Comparison of ENCODE assay signal across 19 cellular contexts in genomic region chr3:195931582-195932273, GRCh38.
"Had no signal": no experiment of that assay in that cellular context is flagged by ENCODE, and none has a peak within 500 bp of the region (broad histone marks: within the 10 kb centered on the region; RNA-seq: fewer than 3 reads in every experiment).

No MANE protein-coding gene starts in this region.

- H3K27me3 ChIP-seq: colonic mucosa, heart left ventricle, ovary had no signal

- H3K27ac Mint-ChIP-seq: activated CD8-positive, alpha-beta memory T cell treated with anti-CD3 and anti-CD28 coated beads, Interleukin-2, amount 10 ng/mL, durations not matched to agents 7 days and 5 days; activated naive CD4-positive, alpha-beta T cell treated with anti-CD3 and anti-CD28 coated beads, Interleukin-2, amount 50 U/mL, for 72 hours; T-cell had no signal

- H3K4me3 ChIP-seq: colonic mucosa, heart left ventricle, lower lobe of right lung, ovary had no signal

- H3K4me1 ChIP-seq: colonic mucosa, heart left ventricle, lower lobe of right lung had no signal

- H3K36me3 ChIP-seq: colonic mucosa, heart left ventricle, lower lobe of right lung, ovary had no signal

- H3K27ac ChIP-seq: heart left ventricle, lower lobe of right lung, ovary had no signal

- H3K4me1 Mint-ChIP-seq: activated CD8-positive, alpha-beta memory T cell treated with anti-CD3 and anti-CD28 coated beads, Interleukin-2, amount 10 ng/mL, durations not matched to agents 7 days and 5 days; T-cell had no signal

- ATAC-seq: activated CD4-positive, CD25-positive, alpha-beta regulatory T cell treated with anti-CD3 and anti-CD28 coated beads, Interleukin-2, amount 50 U/mL, for 24 hours; activated CD8-positive, alpha-beta memory T cell treated with anti-CD3 and anti-CD28 coated beads, Interleukin-2, amount 10 ng/mL, durations not matched to agents 7 days and 5 days; activated naive CD4-positive, alpha-beta T cell treated with anti-CD3 and anti-CD28 coated beads, Interleukin-2, amount 50 U/mL, for 72 hours; heart left ventricle; lower lobe of right lung; T-cell had no signal

- H3K36me3 Mint-ChIP-seq: activated CD8-positive, alpha-beta memory T cell treated with anti-CD3 and anti-CD28 coated beads, Interleukin-2, amount 10 ng/mL, durations not matched to agents 7 days and 5 days; activated naive CD4-positive, alpha-beta T cell treated with anti-CD3 and anti-CD28 coated beads, Interleukin-2, amount 50 U/mL, for 72 hours; T-cell; type B pancreatic cell had no signal

- H3K4me3 Mint-ChIP-seq: activated CD8-positive, alpha-beta memory T cell treated with anti-CD3 and anti-CD28 coated beads, Interleukin-2, amount 10 ng/mL, durations not matched to agents 7 days and 5 days; T-cell; type B pancreatic cell had no signal

- DNase-seq: activated CD4-positive, alpha-beta T cell treated with anti-CD3 and anti-CD28 coated beads, Interleukin-2, amount 50 U/mL, for 4 hours; activated CD8-positive, alpha-beta memory T cell treated with anti-CD3 and anti-CD28 coated beads, Interleukin-2, amount 10 ng/mL, durations not matched to agents 7 days and 5 days; activated T-cell treated with anti-CD3 and anti-CD28 coated beads, Interleukin-2, amount 50 U/mL, for 1 hour; caudate nucleus; colonic mucosa; effector CD4-positive, alpha-beta T cell; foreskin fibroblast; lower lobe of right lung; midbrain; ovary; retina; stimulated activated CD4-positive, alpha-beta T cell treated with anti-CD3 and anti-CD28 coated beads, Interleukin-2, amount 100 ng/mL, for 48 hours; stimulated activated naive CD4-positive, alpha-beta T cell; T-cell; T-helper 9 cell had no signal

- H3K27me3 Mint-ChIP-seq: activated CD8-positive, alpha-beta memory T cell treated with anti-CD3 and anti-CD28 coated beads, Interleukin-2, amount 10 ng/mL, durations not matched to agents 7 days and 5 days; T-cell; type B pancreatic cell had no signal

- H3K9me3 Mint-ChIP-seq: activated naive CD4-positive, alpha-beta T cell treated with anti-CD3 and anti-CD28 coated beads, Interleukin-2, amount 50 U/mL, for 72 hours; T-cell; type B pancreatic cell had no signal

- H3K9me3 ChIP-seq: colonic mucosa, heart left ventricle, lower lobe of right lung, ovary had no signal
